17 cellular contexts compared by ENCODE assay signal in the genomic region with DNA sequence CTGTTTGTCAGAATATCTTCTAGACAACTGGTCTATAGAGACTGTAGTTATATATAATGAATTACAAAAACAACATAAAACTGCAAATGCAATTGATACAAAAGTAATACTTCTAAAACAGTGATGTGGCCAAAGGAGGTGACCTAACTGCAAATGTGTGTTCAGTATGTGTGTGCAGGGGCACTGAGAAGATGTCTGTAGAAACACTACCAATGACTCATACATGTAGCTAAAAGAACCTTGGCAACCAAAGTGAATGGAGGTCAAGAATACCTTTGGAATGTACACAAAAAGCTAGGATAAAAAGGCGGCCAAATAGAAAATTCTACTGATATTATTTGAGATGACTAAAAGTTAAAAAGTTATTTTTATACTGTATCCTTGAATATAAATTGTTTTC.
DNase-seq lines count a peak whose midpoint lies in the region; ATAC-seq and TF ChIP-seq lines count a peak whose summit lies in the region.
"Had no signal": no experiment of that assay in that cellular context is flagged by ENCODE, and none has a peak within 500 bp of the region (broad histone marks: within the 10 kb centered on the region; RNA-seq: fewer than 3 reads in every experiment).

No MANE protein-coding gene starts in this region.

- H3K9ac ChIP-seq in mesenchymal stem cell (ENCODE audit: low read length): no peak overlapping the region

- H4K8ac ChIP-seq in mesenchymal stem cell (ENCODE audit: low read length): no peak overlapping the region

- ATAC-seq in HG02588 (IDR thresholded peaks at IDR 0.05; ENCODE audit: unreplicated experiment): no peak
- no peak for ATAC-seq in WTC11
- ATAC-seq in stimulated activated naive CD8-positive, alpha-beta T cell treated with anti-CD3 and anti-CD28 coated beads, Interleukin-15, amount 100 ng/mL, for 72 hours: no peak
- ATAC-seq: T-cell had no signal

- H3K14ac ChIP-seq in mesenchymal stem cell (ENCODE audit: low read length in 2 of 2): no peak overlapping the region

- H3K27ac ChIP-seq in mesenchymal stem cell (ENCODE audit: low read length, poor library complexity, severe bottlenecking): no peak overlapping the region
- H3K27ac ChIP-seq: PC-9, upper lobe of left lung had no signal

- H3K4me2 ChIP-seq in mesenchymal stem cell (ENCODE audit: low read length, poor library complexity, severe bottlenecking): no peak overlapping the region
- H3K4me2 ChIP-seq: PC-9 had no signal

- CTCF ChIA-PET in WTC11 (lab: Charles Lee): no interaction called here

- TF ChIP-seq CTCF in epithelial cell of esophagus (IDR thresholded peaks at IDR 0.05; ENCODE audit: insufficient read depth, low read depth, low read length, missing control alignments) (no peak), WTC11 (IDR thresholded peaks at IDR 0.05) (no peak)

- peaks cover 14% of the 10 kb centered on the region for H3K9me3 Mint-ChIP-seq in WTC11
- peaks cover 7 to 8% of the 10 kb centered on the region in 2 donors for H3K9me3 Mint-ChIP-seq in stimulated activated naive CD8-positive, alpha-beta T cell treated with anti-CD3 and anti-CD28 coated beads, Interleukin-15, amount 100 ng/mL, for 72 hours

- H3K27me3 Mint-ChIP-seq in WTC11 (ENCODE audit: low read depth): no peaks in the 10 kb centered on the region
- H3K27me3 Mint-ChIP-seq in stimulated activated naive CD8-positive, alpha-beta T cell treated with anti-CD3 and anti-CD28 coated beads, Interleukin-15, amount 100 ng/mL, for 72 hours: no peaks in the 10 kb centered on the region
- H3K27me3 Mint-ChIP-seq: progenitor cell of endocrine pancreas, T-cell had no signal

- no peaks in the 10 kb centered on the region for H3K27me3 ChIP-seq in mesenchymal stem cell (ENCODE audit: control insufficient read depth in 1 of 2, insufficient read depth in 1 of 2, low read length in 2 of 2)
- H3K27me3 ChIP-seq: upper lobe of left lung had no signal

- H3K27ac Mint-ChIP-seq in WTC11: no peak overlapping the region
- H3K27ac Mint-ChIP-seq in stimulated activated naive CD8-positive, alpha-beta T cell treated with anti-CD3 and anti-CD28 coated beads, Interleukin-15, amount 100 ng/mL, for 72 hours: no peak overlapping the region
- H3K27ac Mint-ChIP-seq: progenitor cell of endocrine pancreas, T-cell had no signal

- H2BK120ac ChIP-seq in mesenchymal stem cell (ENCODE audit: low read depth, low read length): no peak overlapping the region

- H3K4me1 ChIP-seq in mesenchymal stem cell (ENCODE audit: control insufficient read depth, insufficient read depth, low read depth, low read length): no peaks in the 10 kb centered on the region
- H3K4me1 ChIP-seq: upper lobe of left lung had no signal

- H3K9me3 ChIP-seq in mesenchymal stem cell (ENCODE audit: control insufficient read depth, low read length): peaks cover 11% of the 10 kb centered on the region
- H3K9me3 ChIP-seq: upper lobe of left lung had no signal

- H3K36me3 Mint-ChIP-seq in WTC11: peaks cover 13% of the 10 kb centered on the region

- no peak overlapping the region for H2BK15ac ChIP-seq in mesenchymal stem cell (ENCODE audit: low read depth, poor library complexity, severe bottlenecking)

- H2AK5ac ChIP-seq in mesenchymal stem cell (ENCODE audit: low read length, severe bottlenecking): no peak overlapping the region

- no peak overlapping the region for H3K4me3 Mint-ChIP-seq in WTC11
- H3K4me3 Mint-ChIP-seq in stimulated activated naive CD8-positive, alpha-beta T cell treated with anti-CD3 and anti-CD28 coated beads, Interleukin-15, amount 100 ng/mL, for 72 hours: no peak overlapping the region
- H3K4me3 Mint-ChIP-seq: T-cell had no signal

- H3K4me3 ChIP-seq in epithelial cell of esophagus (ENCODE audit: low read length) (no peak overlapping the region), mesenchymal stem cell (ENCODE audit: insufficient read depth in 1 of 2, low read depth in 1 of 2, low read length in 2 of 2) (no peak overlapping the region)
- H3K4me3 ChIP-seq: PC-9, upper lobe of left lung had no signal

- peaks cover 7 to 98% of the 10 kb centered on the region in 2 experiments for H3K36me3 ChIP-seq in mesenchymal stem cell (ENCODE audit: control insufficient read depth in 1 of 2, insufficient read depth in 2 of 2, low read depth in 1 of 2, low read length in 2 of 2)

- no peak overlapping the region for H3K4ac ChIP-seq in mesenchymal stem cell (ENCODE audit: low read depth in 1 of 2, low read length in 2 of 2)

- H3K4me1 Mint-ChIP-seq in WTC11: 0 out of 2 replicates have a peak, but pooled peaks cover 3% of the 10 kb centered on the region
- H3K4me1 Mint-ChIP-seq in stimulated activated naive CD8-positive, alpha-beta T cell treated with anti-CD3 and anti-CD28 coated beads, Interleukin-15, amount 100 ng/mL, for 72 hours: no peaks in the 10 kb centered on the region
- H3K4me1 Mint-ChIP-seq: T-cell had no signal

- 80% methylated on average over 1 of the region's 1 CpG for WGBS in mesenchymal stem cell

- H2AFZ ChIP-seq in mesenchymal stem cell (ENCODE audit: low read depth, low read length): no peak overlapping the region
- H2AFZ ChIP-seq: PC-9 had no signal

- no peak overlapping the region for H3K18ac ChIP-seq in mesenchymal stem cell (ENCODE audit: low read depth in 1 of 2, low read length in 2 of 2)

- no peak overlapping the region for H3K23ac ChIP-seq in mesenchymal stem cell (ENCODE audit: low read length in 2 of 2)

- H4K91ac ChIP-seq in mesenchymal stem cell (ENCODE audit: low read length): no peak overlapping the region

- H3K79me1 ChIP-seq in mesenchymal stem cell (replicated peaks; ENCODE audit: low read length, poor library complexity, severe bottlenecking): no peaks in the 10 kb centered on the region

- no peak overlapping the region for H2BK12ac ChIP-seq in mesenchymal stem cell (ENCODE audit: low read length in 2 of 2)

- no peak overlapping the region for H2BK5ac ChIP-seq in mesenchymal stem cell (ENCODE audit: low read depth, low read length, poor library complexity, severe bottlenecking)

- DNase-seq in Daoy (ENCODE audit: low read depth): peak; percentile 13
- peak; percentile 12 for DNase-seq in RKO (ENCODE audit: low spot score)
- peak; percentile 44 for DNase-seq in epithelial cell of esophagus (ENCODE audit: low read depth)
- peak; percentile 73 for DNase-seq in mesenchymal stem cell
- no peak for DNase-seq in WTC11 (ENCODE audit: low spot score)
- no peak for DNase-seq in stimulated activated naive CD8-positive, alpha-beta T cell treated with anti-CD3 and anti-CD28 coated beads, Interleukin-15, amount 100 ng/mL, for 72 hours
- no peak for DNase-seq in stimulated activated CD8-positive, alpha-beta memory T cell treated with anti-CD3 and anti-CD28 coated beads, Interleukin-4, amount 100 ng/mL, for 48 hours
- DNase-seq: activated CD4-positive, alpha-beta T cell treated with anti-CD3 and anti-CD28 coated beads for 1 hour; C1 segment of cervical spinal cord; kidney; NCI-H146; NCI-H526; PC-9; T-cell; upper lobe of left lung had no signal

- POLR2A ChIA-PET in WTC11 (lab: Charles Lee): no interaction called here

TF ChIP-seq in WTC11, 78 proteins besides CTCF, POLR2A, EP300 and RAD21 (continues in another document):
- TF ChIP-seq MLX (CRISPR knock-in tag; IDR thresholded peaks at IDR 0.05): no peak
- TF ChIP-seq AFF4 (CRISPR knock-in tag; IDR thresholded peaks at IDR 0.05; ENCODE audit: borderline replicate concordance): no peak
- TF ChIP-seq ZNF416 (CRISPR knock-in tag; IDR thresholded peaks at IDR 0.05): no peak
- no peak for TF ChIP-seq CREB1 (CRISPR knock-in tag; IDR thresholded peaks at IDR 0.05)
- no peak for TF ChIP-seq ZNF219 (CRISPR knock-in tag; IDR thresholded peaks at IDR 0.05; ENCODE audit: borderline replicate concordance)
- TF ChIP-seq FOXJ3 (CRISPR knock-in tag; IDR thresholded peaks at IDR 0.05; ENCODE audit: borderline replicate concordance): no peak
- TF ChIP-seq JAZF1 (CRISPR knock-in tag; IDR thresholded peaks at IDR 0.05): no peak
- TF ChIP-seq, protein P1, sequence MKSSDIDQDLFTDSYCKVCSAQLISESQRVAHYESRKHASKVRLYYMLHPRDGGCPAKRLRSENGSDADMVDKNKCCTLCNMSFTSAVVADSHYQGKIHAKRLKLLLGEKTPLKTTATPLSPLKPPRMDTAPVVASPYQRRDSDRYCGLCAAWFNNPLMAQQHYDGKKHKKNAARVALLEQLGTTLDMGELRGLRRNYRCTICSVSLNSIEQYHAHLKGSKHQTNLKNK (CRISPR knock-in tag; IDR thresholded peaks at IDR 0.05): no peak
- no peak for TF ChIP-seq GTF2I (CRISPR knock-in tag; conservative IDR thresholded peaks at IDR 0.05)
- TF ChIP-seq EMX1 (CRISPR knock-in tag; IDR thresholded peaks at IDR 0.05): no peak

Comparison
In these comparisons a context has a peak if more than half of its experiments do, and no peak if none do; other contexts are left out.
1. DNase-seq: peak in Daoy (single experiment), RKO (single experiment), epithelial cell of esophagus (single experiment) and mesenchymal stem cell (single experiment); none in WTC11 (single experiment), stimulated activated naive CD8-positive, alpha-beta T cell treated with anti-CD3 and anti-CD28 coated beads, Interleukin-15, amount 100 ng/mL, for 72 hours (0 of 2) and stimulated activated CD8-positive, alpha-beta memory T cell treated with anti-CD3 and anti-CD28 coated beads, Interleukin-4, amount 100 ng/mL, for 48 hours (single experiment).